In genomic region chr1:17941396-17941795, GRCh38 we compare ENCODE assay signal across 11 cellular contexts.
"Had no signal": no experiment of that assay in that cellular context is flagged by ENCODE, and none has a peak within 500 bp of the region (broad histone marks: within the 10 kb centered on the region; RNA-seq: fewer than 3 reads in every experiment).

No MANE protein-coding gene starts in this region.

- DNase-seq: GM23248, GOT3, H7, H9, HCEC 1CT, HFFc6 had no signal

- H3K27ac ChIP-seq: GM23248 had no signal

- H3K4me1 ChIP-seq: HAP-1 had no signal

- H3K9ac ChIP-seq: GM23248 had no signal

- H3K9me3 ChIP-seq: HAP-1 had no signal

- ATAC-seq: GM23338, HCT116 had no signal

- FAIRE-seq: H1, H54 had no signal

- H3K36me3 ChIP-seq: HAP-1 had no signal

- H3K4me3 ChIP-seq: GM23248, GM23338, HAP-1 had no signal

- H2AFZ ChIP-seq: GM23248, GM23338 had no signal

- H3K4me2 ChIP-seq: GM23338 had no signal
